15 cellular contexts compared by ENCODE assay signal in genomic region chr1:147169171-147169570, GRCh38. TPM values are rescaled to one million over a fixed set of nuclear protein-coding genes. Genes with fewer than 3 reads are reported as not detected.
DNase-seq lines count a peak whose midpoint lies in the region; ATAC-seq and TF ChIP-seq lines count a peak whose summit lies in the region.
"Had no signal": no experiment of that assay in that cellular context is flagged by ENCODE, and none has a peak within 500 bp of the region (broad histone marks: within the 10 kb centered on the region; RNA-seq: fewer than 3 reads in every experiment).

No MANE protein-coding gene starts in this region.

- H3K9me3 ChIP-seq in HEK293 (ENCODE audit: control insufficient read depth, insufficient read depth, low read depth, low read length): no peaks in the 10 kb centered on the region
- no peaks in the 10 kb centered on the region for H3K9me3 ChIP-seq in parathyroid adenoma (ENCODE audit: control insufficient read depth, low read length)
- H3K9me3 ChIP-seq: lower lobe of right lung had no signal

- no peaks in the 10 kb centered on the region for H3K27me3 Mint-ChIP-seq in WTC11 (ENCODE audit: low read depth)
- H3K27me3 Mint-ChIP-seq: activated CD4-positive, alpha-beta memory T cell treated with anti-CD3 and anti-CD28 coated beads, Interleukin-2, amount 10 ng/mL, durations not matched to agents 7 days and 5 days had no signal

- H3K4me2 ChIP-seq in parathyroid adenoma (ENCODE audit: low read length): peak overlapping the region; percentile 80

- POLR2A ChIA-PET in HEK293 (lab: Yijun Ruan, JAX) (interaction anchor here (1.2 kb wide), 1 partner anchor 85 kb away, joined by 3 read pairs; no protein-coding TSS in a partner anchor), WTC11 (lab: Charles Lee) (interaction anchor here (1.5 kb wide), 1 partner anchor 85 kb away, joined by 3 read pairs; no protein-coding TSS in a partner anchor)

- H3K27ac Mint-ChIP-seq in WTC11: no peak overlapping the region
- H3K27ac Mint-ChIP-seq: activated CD4-positive, alpha-beta memory T cell treated with anti-CD3 and anti-CD28 coated beads, Interleukin-2, amount 10 ng/mL, durations not matched to agents 7 days and 5 days; activated T-cell treated with anti-CD3 and anti-CD28 coated beads, Interleukin-2, amount 50 U/mL, for 72 hours had no signal

- DNase-seq in WTC11 (ENCODE audit: low spot score): no peak
- peak; percentile 75 for DNase-seq in foreskin melanocyte
- DNase-seq in SIG-M5 treated with dmso at 0.1 percent for 504 hours (lab: John Stamatoyannopoulos, UW; ENCODE audit: unreplicated experiment): no peak
- DNase-seq in stimulated activated CD4-positive, alpha-beta T cell treated with anti-CD3 and anti-CD28 coated beads, Interleukin-2, amount 100 ng/mL, for 48 hours: no peak
- DNase-seq: activated CD4-positive, alpha-beta memory T cell treated with anti-CD3 and anti-CD28 coated beads, Interleukin-2, amount 10 ng/mL, durations not matched to agents 7 days and 5 days; activated T-cell treated with anti-CD3 and anti-CD28 coated beads, Interleukin-2, amount 50 U/mL, for 72 hours; HCEC 1CT; lower lobe of right lung; NCI-H524 treated with DMSO at 0.1 percent for 48 hours; right cardiac atrium; stimulated activated CD4-positive, alpha-beta T cell treated with anti-CD3 and anti-CD28 coated beads, Interleukin-2, amount 100 ng/mL, for 24 hours had no signal

- H3K27me3 ChIP-seq in parathyroid adenoma (ENCODE audit: control insufficient read depth, insufficient read depth, low read length): no peaks in the 10 kb centered on the region

- peaks cover 43% of the 10 kb centered on the region for H3K4me1 Mint-ChIP-seq in WTC11

- peaks cover 15% of the 10 kb centered on the region for H3K79me2 ChIP-seq in parathyroid adenoma

- TF ChIP-seq CTCF in HEK293 (tag by site-specific recombination; IDR thresholded peaks at IDR 0.05): no peak
- no peak for TF ChIP-seq CTCF in WTC11 (IDR thresholded peaks at IDR 0.05)
- no peak for TF ChIP-seq CTCF in parathyroid adenoma (IDR thresholded peaks at IDR 0.05)

- peaks cover 30% of the 10 kb centered on the region for H3K36me3 Mint-ChIP-seq in WTC11

- H2AFZ ChIP-seq in parathyroid adenoma: no peak overlapping the region

- peaks cover 19% of the 10 kb centered on the region for H3K4me1 ChIP-seq in HEK293 (ENCODE audit: control insufficient read depth, insufficient read depth, low read length)
- peaks cover 6% of the 10 kb centered on the region for H3K4me1 ChIP-seq in parathyroid adenoma

- no peaks in the 10 kb centered on the region for H3K9me3 Mint-ChIP-seq in WTC11
- H3K9me3 Mint-ChIP-seq: activated T-cell treated with anti-CD3 and anti-CD28 coated beads, Interleukin-2, amount 50 U/mL, for 72 hours had no signal

- CTCF ChIA-PET in HEK293 (lab: Yijun Ruan, JAX) (interaction anchor here (1.5 to 1.7 kb wide), 2 partner anchors 73 to 75 kb away, joined by 4 to 6 read pairs; partner anchors contain the start of gene CHD1L), WTC11 (lab: Charles Lee) (interaction anchor here (1.4 kb wide), 1 partner anchor 74 kb away, joined by 13 read pairs; the partner anchor contains the start of gene CHD1L)

- ATAC-seq in WTC11 (no peak), GM21367 (IDR thresholded peaks at IDR 0.05; ENCODE audit: unreplicated experiment) (no peak), GM18858 (IDR thresholded peaks at IDR 0.05; ENCODE audit: unreplicated experiment) (no peak)
- ATAC-seq: activated T-cell treated with anti-CD3 and anti-CD28 coated beads, Interleukin-2, amount 50 U/mL, for 72 hours; lower lobe of right lung; right cardiac atrium had no signal

- no peak overlapping the region for H3K9ac ChIP-seq in parathyroid adenoma

- H3K36me3 ChIP-seq in HEK293 (ENCODE audit: control insufficient read depth in 2 of 2, insufficient read depth in 1 of 2, low read length in 2 of 2) (peaks cover 8 to 28% of the 10 kb centered on the region in 2 experiments; a peak in 2 of 3 replicates), parathyroid adenoma (ENCODE audit: control insufficient read depth, insufficient read depth, low read length) (no peaks in the 10 kb centered on the region)

- H3K27ac ChIP-seq in HEK293 (ENCODE audit: extremely low read depth, low read depth, low read length): no peak overlapping the region
- H3K27ac ChIP-seq in parathyroid adenoma: no peak overlapping the region
- H3K27ac ChIP-seq: lower lobe of right lung had no signal

- H3K4me3 ChIP-seq in HEK293 (ENCODE audit: low read depth, low read length) (no peak overlapping the region), parathyroid adenoma (ENCODE audit: low read depth, low read length) (no peak overlapping the region)
- H3K4me3 ChIP-seq: lower lobe of right lung had no signal

- H3K4me3 Mint-ChIP-seq in WTC11: peak overlapping the region; percentile 95; the same call in 1 of the 2 replicates
- H3K4me3 Mint-ChIP-seq: activated CD4-positive, alpha-beta memory T cell treated with anti-CD3 and anti-CD28 coated beads, Interleukin-2, amount 10 ng/mL, durations not matched to agents 7 days and 5 days had no signal

TF ChIP-seq in HEK293, 187 proteins besides CTCF, POLR2A, EP300 and RAD21:
- TF ChIP-seq ZBTB6 (tag by site-specific recombination; IDR thresholded peaks at IDR 0.05): no peak
- no peak for TF ChIP-seq OVOL3 (tag by site-specific recombination; IDR thresholded peaks at IDR 0.05)
- no peak for TF ChIP-seq ZNF223 (tag by site-specific recombination; IDR thresholded peaks at IDR 0.05)
- no peak for TF ChIP-seq ATF2 (tag by site-specific recombination; IDR thresholded peaks at IDR 0.05; ENCODE audit: low read depth)
- no peak for TF ChIP-seq SCRT2 (tag by site-specific recombination; IDR thresholded peaks at IDR 0.05)
- TF ChIP-seq ZNF239 (tag by site-specific recombination; IDR thresholded peaks at IDR 0.05): no peak
- 0 out of 2 replicates have a peak, but pooled peaks have one; percentile 42 for TF ChIP-seq PRDM1 (tag by site-specific recombination; IDR thresholded peaks at IDR 0.05)
- no peak for TF ChIP-seq ZNF561 (tag by site-specific recombination; IDR thresholded peaks at IDR 0.05; ENCODE audit: borderline replicate concordance)
TF ChIP-seq in HEK293: peak in this region for 1.

TF ChIP-seq in WTC11, 78 proteins besides CTCF, POLR2A, EP300 and RAD21:
- no peak for TF ChIP-seq ATF1 (CRISPR knock-in tag; IDR thresholded peaks at IDR 0.05)
- no peak for TF ChIP-seq JAZF1 (CRISPR knock-in tag; IDR thresholded peaks at IDR 0.05)
- no peak for TF ChIP-seq HMGXB4 (CRISPR knock-in tag; IDR thresholded peaks at IDR 0.05)
- TF ChIP-seq ERG (CRISPR knock-in tag; IDR thresholded peaks at IDR 0.05): no peak
- TF ChIP-seq ATF6 (CRISPR knock-in tag; IDR thresholded peaks at IDR 0.05): no peak
- no peak for TF ChIP-seq ZNF138 (CRISPR knock-in tag; conservative IDR thresholded peaks at IDR 0.05)
- TF ChIP-seq PREB (CRISPR knock-in tag; IDR thresholded peaks at IDR 0.05; ENCODE audit: borderline replicate concordance): no peak
- TF ChIP-seq NR3C1 (CRISPR knock-in tag; conservative IDR thresholded peaks at IDR 0.05; ENCODE audit: low read depth): no peak
- TF ChIP-seq ELF4 (CRISPR knock-in tag; IDR thresholded peaks at IDR 0.05; ENCODE audit: low read depth): no peak
- TF ChIP-seq EMX1 (CRISPR knock-in tag; IDR thresholded peaks at IDR 0.05): no peak

RNA-seq across cellular contexts. Expression of gene PRKAB2, which starts 3.1 kb away (rescaled TPM):
- total RNA-seq in WTC11 (2021): 22.6 to 28.3 TPM (median 27.8 TPM) in 3 replicates

RNA-seq across cellular contexts. Expression of gene FMO5, which starts 56.0 kb away (rescaled TPM):
- total RNA-seq in WTC11 (2021): 1.6 to 3.3 TPM (median 1.7 TPM) in 3 replicates
